9 cellular contexts compared by ENCODE assay signal in the genomic region with DNA sequence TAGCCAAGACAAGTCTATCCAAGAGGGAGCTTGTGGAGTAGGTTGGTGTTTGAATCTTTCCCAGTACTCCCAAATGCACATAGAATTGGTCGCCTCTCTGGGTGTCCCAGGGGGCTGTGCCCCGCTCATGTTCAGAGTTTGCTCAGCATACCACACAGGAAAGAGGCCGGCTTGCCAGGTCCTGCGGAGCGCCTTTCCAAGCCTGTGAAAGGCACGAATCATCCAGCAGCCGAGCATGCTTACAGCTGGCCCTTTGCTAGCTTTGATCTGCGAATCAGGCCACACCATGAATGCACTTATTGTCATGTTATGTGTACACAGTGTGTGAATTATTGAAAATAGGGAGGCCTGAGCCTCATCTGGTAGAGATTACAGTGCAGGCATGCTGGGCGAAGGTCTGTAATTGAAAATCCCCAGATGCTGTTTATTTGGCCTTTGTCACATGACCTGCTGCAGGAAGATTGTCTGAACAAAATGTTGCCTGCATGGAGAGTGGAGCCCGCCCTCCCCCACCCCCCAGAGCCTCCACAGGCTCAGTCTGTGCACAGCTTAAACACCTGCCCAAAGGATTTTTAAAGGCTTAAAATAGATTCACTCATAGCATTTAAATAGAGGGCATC.
A peak's percentile ranks its signal among the peaks of the same experiment; 100 is the strongest.
DNase-seq lines count a peak whose midpoint lies in the region; ATAC-seq and TF ChIP-seq lines count a peak whose summit lies in the region.
"Had no signal": no experiment of that assay in that cellular context is flagged by ENCODE, and none has a peak within 500 bp of the region (broad histone marks: within the 10 kb centered on the region; RNA-seq: fewer than 3 reads in every experiment).

No MANE protein-coding gene starts in this region.

- H3F3A ChIP-seq in smooth muscle cell (ENCODE audit: low read depth) = peaks cover 50% of the 10 kb centered on the region

- no TSS peak for BruUV-seq in Panc1 (replicated peaks; lab: Mats Ljungman, UMichigan)

- WGBS in heart right ventricle, 2 donors = 28 to 43% methylated on average over 10 of the region's 10 CpGs
- 28% methylated on average over 10 of the region's 10 CpGs for WGBS in smooth muscle cell (ENCODE audit: low lambda C conversion rate)

- no peaks in the 10 kb centered on the region for H3K9me3 Mint-ChIP-seq in stimulated activated effector memory CD8-positive, alpha-beta T cell treated with anti-CD3 and anti-CD28 coated beads, Interleukin-12 subunit alpha, Interleukin-12 subunit beta, amount 100 ng/mL, for 72 hours

- H3K27me3 ChIP-seq in HUES48 (ENCODE audit: control insufficient read depth, insufficient read depth, low read length) (no peaks in the 10 kb centered on the region), Panc1 (ENCODE audit: control insufficient read depth, insufficient read depth, low read length) (no peaks in the 10 kb centered on the region), heart right ventricle (no peaks in the 10 kb centered on the region), smooth muscle cell (ENCODE audit: low read depth) (no peaks in the 10 kb centered on the region)

- H3K79me2 ChIP-seq in smooth muscle cell (ENCODE audit: low read depth) = peaks cover 98% of the 10 kb centered on the region

- H3K4me3 Mint-ChIP-seq in stimulated activated effector memory CD8-positive, alpha-beta T cell treated with anti-CD3 and anti-CD28 coated beads, Interleukin-12 subunit alpha, Interleukin-12 subunit beta, amount 100 ng/mL, for 72 hours = no peak overlapping the region
- H3K4me3 Mint-ChIP-seq: activated naive CD8-positive, alpha-beta T cell had no signal

- H3K4me1 Mint-ChIP-seq in stimulated activated effector memory CD8-positive, alpha-beta T cell treated with anti-CD3 and anti-CD28 coated beads, Interleukin-12 subunit alpha, Interleukin-12 subunit beta, amount 100 ng/mL, for 72 hours = no peaks in the 10 kb centered on the region

- POLR2A ChIA-PET in Panc1 (lab: Charles Lee) = interaction anchor here (0.5 kb wide), 1 partner anchor 11 kb away, joined by 12 read pairs; no protein-coding TSS in a partner anchor

- H4K20me1 ChIP-seq in smooth muscle cell (ENCODE audit: low read depth) = peaks cover 100% of the 10 kb centered on the region

- H3K4me1 ChIP-seq in HUES48 (ENCODE audit: control insufficient read depth, insufficient read depth, low read length) (peaks cover 59% of the 10 kb centered on the region), Panc1 (ENCODE audit: control insufficient read depth, insufficient read depth, low read length) (peaks cover 40% of the 10 kb centered on the region), heart right ventricle (peaks cover 20 to 62% (median 42%) of the 10 kb centered on the region in 9 donors), smooth muscle cell (ENCODE audit: low read depth) (peaks cover 61% of the 10 kb centered on the region)

- no peaks in the 10 kb centered on the region for H3K36me3 ChIP-seq in HUES48 (ENCODE audit: control insufficient read depth, insufficient read depth, low read length)
- no peaks in the 10 kb centered on the region for H3K36me3 ChIP-seq in Panc1 (ENCODE audit: control insufficient read depth, insufficient read depth, low read length)
- no peaks in the 10 kb centered on the region for H3K36me3 ChIP-seq in heart right ventricle
- H3K36me3 ChIP-seq in smooth muscle cell (ENCODE audit: low read depth) = no peaks in the 10 kb centered on the region

- in situ Hi-C loops in Panc1 (cut with HindIII; ENCODE audit: low pct_unique_long_range_greater_than_20kb, low sequenced_read_pairs) = no loop called here

- DNase-seq in Panc1 (ENCODE audit: low read depth, low spot score) = no peak
- DNase-seq in heart right ventricle = peak in 1 of 2 donors; percentile 27
- no peak for DNase-seq in smooth muscle cell (lab: John Stamatoyannopoulos, UW; ENCODE audit: unreplicated experiment)
- DNase-seq in stimulated activated effector memory CD8-positive, alpha-beta T cell treated with anti-CD3 and anti-CD28 coated beads, Interleukin-12 subunit alpha, Interleukin-12 subunit beta, amount 100 ng/mL, for 72 hours (ENCODE audit: low spot score in 2 of 2) = no peak

- peak overlapping the region; percentile 76 for H3K27ac ChIP-seq in HUES48 (ENCODE audit: low read depth, low read length)
- peak overlapping the region; percentile 39; the same call in 1 of the 2 replicates for H3K27ac ChIP-seq in Panc1 (ENCODE audit: low read length)
- peak overlapping the region in 8 of 10 donors; percentile 20 to 56 (median 30) for H3K27ac ChIP-seq in heart right ventricle
- peak overlapping the region; percentile 84 for H3K27ac ChIP-seq in smooth muscle cell (ENCODE audit: low read depth)

- intact Hi-C loops in Panc1 (cut with micrococcal nuclease; ENCODE audit: unreplicated experiment) (no loop called here), heart right ventricle (cut with DNase I) (no loop called here)

- CTCF ChIA-PET in Panc1 (lab: Charles Lee) = no interaction called here

- H3K27ac Mint-ChIP-seq in stimulated activated effector memory CD8-positive, alpha-beta T cell treated with anti-CD3 and anti-CD28 coated beads, Interleukin-12 subunit alpha, Interleukin-12 subunit beta, amount 100 ng/mL, for 72 hours = no peak overlapping the region
- H3K27ac Mint-ChIP-seq: activated naive CD8-positive, alpha-beta T cell had no signal

- ATAC-seq in Panc1 = peak; percentile 49; the same call in 1 of the 2 replicates
- peak in 7 of 8 donors; percentile 21 to 76 (median 61) for ATAC-seq in heart right ventricle
- ATAC-seq in HG02798 (IDR thresholded peaks at IDR 0.05; ENCODE audit: poor library complexity, unreplicated experiment) = no peak
- no peak for ATAC-seq in HG02981 (IDR thresholded peaks at IDR 0.05; ENCODE audit: unreplicated experiment)
- ATAC-seq in GM18498 (IDR thresholded peaks at IDR 0.05; ENCODE audit: unreplicated experiment) = no peak
- no peak for ATAC-seq in stimulated activated effector memory CD8-positive, alpha-beta T cell treated with anti-CD3 and anti-CD28 coated beads, Interleukin-12 subunit alpha, Interleukin-12 subunit beta, amount 100 ng/mL, for 72 hours

- TF ChIP-seq CTCF in Panc1 (IDR thresholded peaks at IDR 0.05) = no peak
- no peak for TF ChIP-seq CTCF in heart right ventricle (IDR thresholded peaks at IDR 0.05)
- no peak for TF ChIP-seq CTCF in smooth muscle cell (IDR thresholded peaks at IDR 0.05; ENCODE audit: borderline replicate concordance, insufficient read depth, poor library complexity, severe bottlenecking)

- H3K9me3 ChIP-seq in HUES48 (ENCODE audit: control insufficient read depth, insufficient read depth, low read length) = no peaks in the 10 kb centered on the region
- H3K9me3 ChIP-seq in Panc1 (ENCODE audit: control insufficient read depth, insufficient read depth, low read depth, low read length) = no peaks in the 10 kb centered on the region
- no peaks in the 10 kb centered on the region for H3K9me3 ChIP-seq in heart right ventricle
- no peaks in the 10 kb centered on the region for H3K9me3 ChIP-seq in smooth muscle cell (replicated peaks; ENCODE audit: low read depth)

- H3K4me3 ChIP-seq in HUES48 (ENCODE audit: low read depth, low read length) (no peak overlapping the region), Panc1 (ENCODE audit: low read depth in 2 of 2, low read length in 2 of 2) (no peak overlapping the region), heart right ventricle (no peak overlapping the region), smooth muscle cell (no peak overlapping the region)

- H3K9ac ChIP-seq in HUES48 (ENCODE audit: low read depth, low read length) (no peak overlapping the region), smooth muscle cell (ENCODE audit: low read depth) (no peak overlapping the region)

- H3K4me2 ChIP-seq in smooth muscle cell = peak overlapping the region; percentile 16

- no peak overlapping the region for H2AFZ ChIP-seq in smooth muscle cell (ENCODE audit: low read depth)

- H3K36me3 Mint-ChIP-seq in stimulated activated effector memory CD8-positive, alpha-beta T cell treated with anti-CD3 and anti-CD28 coated beads, Interleukin-12 subunit alpha, Interleukin-12 subunit beta, amount 100 ng/mL, for 72 hours = no peaks in the 10 kb centered on the region
- H3K36me3 Mint-ChIP-seq: activated naive CD8-positive, alpha-beta T cell had no signal

Comparison
In these comparisons a context has a peak if more than half of its experiments do, and no peak if none do; other contexts are left out.
1. H3K27ac ChIP-seq: peak in every context shown above with its lines; median percentile 84 in smooth muscle cell; 76 in HUES48; 39 in Panc1; 30 in heart right ventricle.
2. ATAC-seq: peak in Panc1 (single experiment) and heart right ventricle (7 of 8); none in HG02798 (single experiment), HG02981 (single experiment), GM18498 (single experiment) and stimulated activated effector memory CD8-positive, alpha-beta T cell treated with anti-CD3 and anti-CD28 coated beads, Interleukin-12 subunit alpha, Interleukin-12 subunit beta, amount 100 ng/mL, for 72 hours (single experiment).